9 cellular contexts compared by ENCODE assay signal in the genomic region with DNA sequence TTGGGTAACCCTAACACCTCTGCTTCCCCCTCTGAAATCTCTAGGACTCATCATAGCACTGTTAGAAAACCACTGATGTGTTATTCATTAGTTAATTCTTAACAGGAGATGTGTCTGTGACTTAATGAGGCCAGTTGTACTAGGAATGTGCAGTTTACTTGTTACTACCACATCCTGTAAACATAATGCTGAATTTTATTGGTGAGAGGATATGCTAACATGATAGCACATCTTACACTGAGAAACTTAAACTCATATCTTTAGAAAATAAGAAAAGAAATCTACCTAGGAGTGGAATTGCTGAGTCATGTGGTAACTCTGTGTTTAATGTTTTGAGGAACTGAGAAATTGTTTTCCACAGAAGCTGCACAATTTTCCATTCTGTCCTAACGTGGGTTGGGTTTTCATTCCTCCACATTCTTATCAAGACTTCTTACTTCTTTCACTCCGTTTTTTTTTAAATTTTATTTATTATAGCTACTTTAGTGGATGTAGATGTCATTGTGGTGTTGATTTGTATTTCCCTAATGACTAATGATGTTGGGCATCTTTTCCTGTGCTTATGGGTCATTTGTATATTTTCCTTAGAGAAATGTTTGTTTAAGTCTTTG. TPM values are rescaled to one million over a fixed set of nuclear protein-coding genes. Genes with fewer than 3 reads are reported as not detected.
DNase-seq lines count a peak whose midpoint lies in the region; ATAC-seq and TF ChIP-seq lines count a peak whose summit lies in the region.
"Had no signal": no experiment of that assay in that cellular context is flagged by ENCODE, and none has a peak within 500 bp of the region (broad histone marks: within the 10 kb centered on the region; RNA-seq: fewer than 3 reads in every experiment).

No MANE protein-coding gene starts in this region.

- H3K36me3 ChIP-seq in OCI-LY7 (ENCODE audit: insufficient read depth, low read length), result peaks cover 64% of the 10 kb centered on the region

- intact Hi-C loops in OCI-LY7 (cut with micrococcal nuclease; ENCODE audit: unreplicated experiment), result no loop called here
- intact Hi-C loops in Right ventricle myocardium inferior (cut with DNase I), result no loop called here

- H3K4me1 ChIP-seq in OCI-LY7 (ENCODE audit: insufficient read depth, low read length, poor library complexity, severe bottlenecking), result peaks cover 8% of the 10 kb centered on the region

- no peaks in the 10 kb centered on the region for H3K9me3 ChIP-seq in OCI-LY7 (ENCODE audit: low read length)

- H4K20me1 ChIP-seq in OCI-LY7 (ENCODE audit: insufficient read depth, low read length), result no peaks in the 10 kb centered on the region

- CTCF ChIA-PET in OCI-LY7 (lab: Charles Lee; ENCODE audit: unreplicated experiment), result no interaction called here

- H3K4me3 ChIP-seq in OCI-LY7 (ENCODE audit: low read depth, low read length, poor library complexity, severe bottlenecking), result no peak overlapping the region
- no peak overlapping the region for H3K4me3 ChIP-seq in foreskin fibroblast (ENCODE audit: low read depth in 1 of 2, low read length in 2 of 2)

- DNase-seq in CD1c-positive myeloid dendritic cell (ENCODE audit: extremely low spot score), result peak; percentile 79
- DNase-seq in OCI-LY7 (ENCODE audit: low spot score), result peak; percentile 18
- peak; percentile 21 to 40 for DNase-seq in foreskin fibroblast
- no peak for DNase-seq in NCI-H2227 treated with DMSO at 0.1 percent for 48 hours (lab: John Stamatoyannopoulos, UW)
- DNase-seq in Right ventricle myocardium inferior (ENCODE audit: missing footprints), result no peak
- DNase-seq in cortex of kidney (lab: John Stamatoyannopoulos, UW), result no peak
- no peak for DNase-seq in NCI-H146 (lab: John Stamatoyannopoulos, UW)

- H3K9me2 ChIP-seq in OCI-LY7 (ENCODE audit: insufficient read depth, low read length), result no peaks in the 10 kb centered on the region

- POLR2A ChIA-PET in OCI-LY7 (lab: Charles Lee), result no interaction called here

- no peak overlapping the region for H2AFZ ChIP-seq in OCI-LY7 (ENCODE audit: low read length)

- H3K79me2 ChIP-seq in OCI-LY7 (ENCODE audit: insufficient read depth, low read depth, low read length), result no peaks in the 10 kb centered on the region

- ATAC-seq in GM21529 (IDR thresholded peaks at IDR 0.05; ENCODE audit: unreplicated experiment) (peak; percentile 75), Right ventricle myocardium inferior (no peak)
- ATAC-seq: Panc1 had no signal

- BruUV-seq in OCI-LY7 (replicated peaks; lab: Mats Ljungman, UMichigan), result no TSS peak

- no peak overlapping the region for H3K27ac ChIP-seq in OCI-LY7 (ENCODE audit: low read depth, low read length, poor library complexity, severe bottlenecking)

- H3K4me2 ChIP-seq in OCI-LY7 (ENCODE audit: low read length), result peak overlapping the region; percentile 17; the same call in 1 of the 2 replicates

- TF ChIP-seq CTCF in OCI-LY7 (conservative IDR thresholded peaks at IDR 0.05; ENCODE audit: low read length) (no peak), foreskin fibroblast (IDR thresholded peaks at IDR 0.05; ENCODE audit: low read depth, low read length) (no peak)

RNA-seq across cellular contexts. Expression of gene RNF121, which starts 33.7 kb away (rescaled TPM):
- 17.6 and 24.6 TPM in 2 replicates for total RNA-seq in OCI-LY7 (2014; rRNA removed; shearing (Covaris generic))
- total RNA-seq in OCI-LY7 (2022) (28.1 and 28.5 TPM in 2 replicates), Right ventricle myocardium inferior (23.0 TPM)

RNA-seq across cellular contexts. Expression of gene XNDC1N, which starts 34.1 kb away (rescaled TPM):
- total RNA-seq in OCI-LY7 (2014; rRNA removed; shearing (Covaris generic)), result 32.2 and 33.3 TPM in 2 replicates
- 33.4 and 37.0 TPM in 2 replicates for total RNA-seq in OCI-LY7 (2022)
- total RNA-seq in Right ventricle myocardium inferior, result 3.2 TPM

RNA-seq across cellular contexts. Expression of gene IL18BP, which starts 36.2 kb away (rescaled TPM):
- total RNA-seq in OCI-LY7 (2014; rRNA removed; shearing (Covaris generic)), result 4.2 and 5.7 TPM in 2 replicates
- total RNA-seq in OCI-LY7 (2022) (10.3 and 12.4 TPM in 2 replicates), Right ventricle myocardium inferior (5.1 TPM)

Comparison
In these comparisons a context has a peak if more than half of its experiments do, and no peak if none do; other contexts are left out.
1. DNase-seq: peak in CD1c-positive myeloid dendritic cell (single experiment), OCI-LY7 (single experiment) and foreskin fibroblast (2 of 2); none in NCI-H2227 treated with DMSO at 0.1 percent for 48 hours (single experiment), Right ventricle myocardium inferior (single experiment), cortex of kidney (single experiment) and NCI-H146 (single experiment).